1 cellular context compared by ENCODE assay signal in genomic region chrX:74343970-74344622, GRCh38.
TF ChIP-seq lines count a peak whose summit lies in the region.

No MANE protein-coding gene starts in this region.

TF ChIP-seq in HEK293, 187 proteins besides CTCF, POLR2A, EP300 and RAD21 (continued from another document and continues in another):
- TF ChIP-seq ZNF692 (tag by site-specific recombination; IDR thresholded peaks at IDR 0.05) (no peak), ZBTB7A (tag by site-specific recombination; IDR thresholded peaks at IDR 0.05; ENCODE audit: low read depth) (no peak), ZNF560 (tag by site-specific recombination; IDR thresholded peaks at IDR 0.05; ENCODE audit: borderline replicate concordance) (no peak), ZNF362 (tag by site-specific recombination; IDR thresholded peaks at IDR 0.05) (no peak), ZNF221 (tag by site-specific recombination; IDR thresholded peaks at IDR 0.05; ENCODE audit: borderline replicate concordance) (no peak), ZNF473 (tag by site-specific recombination; IDR thresholded peaks at IDR 0.05) (no peak), ZBTB20 (tag by site-specific recombination; IDR thresholded peaks at IDR 0.05) (no peak), ZSCAN5A (tag by site-specific recombination; IDR thresholded peaks at IDR 0.05) (no peak), ZSCAN18 (tag by site-specific recombination; IDR thresholded peaks at IDR 0.05) (no peak), WT1 (tag by site-specific recombination; IDR thresholded peaks at IDR 0.05) (peak; percentile 87), ZNF274 (IDR thresholded peaks at IDR 0.05; ENCODE audit: low read length) (no peak), ZNF274 (tag by site-specific recombination; IDR thresholded peaks at IDR 0.05; ENCODE audit: borderline replicate concordance) (no peak), ZNF777 (tag by site-specific recombination; IDR thresholded peaks at IDR 0.05; ENCODE audit: borderline replicate concordance) (no peak), BCL11B (tag by site-specific recombination; IDR thresholded peaks at IDR 0.05; ENCODE audit: low read depth) (no peak), ZNF350 (tag by site-specific recombination; IDR thresholded peaks at IDR 0.05) (no peak), ZNF76 (tag by site-specific recombination; IDR thresholded peaks at IDR 0.05; ENCODE audit: borderline replicate concordance, low read depth) (no peak; the same call in 1 of the 2 replicates), ATF2 (tag by site-specific recombination; IDR thresholded peaks at IDR 0.05; ENCODE audit: low read depth) (no peak), ZBTB26 (tag by site-specific recombination; optimal IDR thresholded peaks at IDR 0.05) (no peak), ZNF521 (tag by site-specific recombination; IDR thresholded peaks at IDR 0.05) (no peak), PRDM2 (tag by site-specific recombination; IDR thresholded peaks at IDR 0.05; ENCODE audit: borderline replicate concordance) (no peak), ZNF19 (tag by site-specific recombination; IDR thresholded peaks at IDR 0.05; ENCODE audit: low read depth) (no peak), ZNF701 (tag by site-specific recombination; IDR thresholded peaks at IDR 0.05) (no peak), HOXD13 (CRISPR knock-in tag; IDR thresholded peaks at IDR 0.05; ENCODE audit: borderline replicate concordance) (no peak), ZNF624 (tag by site-specific recombination; IDR thresholded peaks at IDR 0.05) (no peak), ZSCAN4 (tag by site-specific recombination; IDR thresholded peaks at IDR 0.05) (no peak), ZBTB17 (tag by site-specific recombination; IDR thresholded peaks at IDR 0.05) (no peak; the same call in 1 of the 2 replicates), SP3 (tag by site-specific recombination; IDR thresholded peaks at IDR 0.05) (peak; percentile 37; the same call in 1 of the 2 replicates), ZBTB10 (tag by site-specific recombination; IDR thresholded peaks at IDR 0.05) (no peak), KLF17 (tag by site-specific recombination; IDR thresholded peaks at IDR 0.05) (peak; percentile 93), SCRT2 (tag by site-specific recombination; IDR thresholded peaks at IDR 0.05) (peak; percentile 95), TRIM28 (IDR thresholded peaks at IDR 0.05; ENCODE audit: borderline replicate concordance, low read length) (peak; percentile 62; the same call in 1 of the 2 replicates), ZNF660 (tag by site-specific recombination; IDR thresholded peaks at IDR 0.05) (peak; percentile 95), ZIC2 (tag by site-specific recombination; IDR thresholded peaks at IDR 0.05) (peak; percentile 67), ZNF704 (tag by site-specific recombination; IDR thresholded peaks at IDR 0.05) (no peak), GLIS1 (tag by site-specific recombination; IDR thresholded peaks at IDR 0.05) (peak; percentile 83), ZSCAN16 (tag by site-specific recombination; IDR thresholded peaks at IDR 0.05) (no peak), ZNF324 (tag by site-specific recombination; IDR thresholded peaks at IDR 0.05) (peak; percentile 31; the same call in 1 of the 2 replicates), ZBTB48 (tag by site-specific recombination; IDR thresholded peaks at IDR 0.05) (no peak), ZNF629 (tag by site-specific recombination; IDR thresholded peaks at IDR 0.05) (peak; percentile 85)
